Comparison of ENCODE assay signal across 1 cellular context in the genomic region with DNA sequence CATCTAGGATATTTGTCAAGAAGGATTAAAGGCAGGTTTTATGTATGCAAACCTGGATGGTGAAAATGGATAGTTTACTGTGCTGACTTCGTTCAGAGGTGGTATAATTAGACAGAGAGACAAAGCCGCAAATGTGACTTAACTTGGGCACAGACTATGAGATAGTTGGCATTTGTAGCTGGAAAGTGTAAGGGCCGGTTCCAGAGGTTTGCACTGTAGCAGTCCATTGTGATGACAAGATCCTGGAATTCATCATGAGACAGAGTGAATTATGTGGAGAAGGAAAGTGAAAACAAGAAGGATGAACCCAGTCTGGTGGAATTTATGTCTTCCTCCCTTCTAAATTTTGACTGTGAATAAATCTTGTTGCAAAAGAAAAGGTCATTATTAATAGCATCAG.
TF ChIP-seq lines count a peak whose summit lies in the region.

No MANE protein-coding gene starts in this region.

TF ChIP-seq in H1, 55 proteins besides CTCF, POLR2A, EP300 and RAD21:
- TF ChIP-seq, protein P1, sequence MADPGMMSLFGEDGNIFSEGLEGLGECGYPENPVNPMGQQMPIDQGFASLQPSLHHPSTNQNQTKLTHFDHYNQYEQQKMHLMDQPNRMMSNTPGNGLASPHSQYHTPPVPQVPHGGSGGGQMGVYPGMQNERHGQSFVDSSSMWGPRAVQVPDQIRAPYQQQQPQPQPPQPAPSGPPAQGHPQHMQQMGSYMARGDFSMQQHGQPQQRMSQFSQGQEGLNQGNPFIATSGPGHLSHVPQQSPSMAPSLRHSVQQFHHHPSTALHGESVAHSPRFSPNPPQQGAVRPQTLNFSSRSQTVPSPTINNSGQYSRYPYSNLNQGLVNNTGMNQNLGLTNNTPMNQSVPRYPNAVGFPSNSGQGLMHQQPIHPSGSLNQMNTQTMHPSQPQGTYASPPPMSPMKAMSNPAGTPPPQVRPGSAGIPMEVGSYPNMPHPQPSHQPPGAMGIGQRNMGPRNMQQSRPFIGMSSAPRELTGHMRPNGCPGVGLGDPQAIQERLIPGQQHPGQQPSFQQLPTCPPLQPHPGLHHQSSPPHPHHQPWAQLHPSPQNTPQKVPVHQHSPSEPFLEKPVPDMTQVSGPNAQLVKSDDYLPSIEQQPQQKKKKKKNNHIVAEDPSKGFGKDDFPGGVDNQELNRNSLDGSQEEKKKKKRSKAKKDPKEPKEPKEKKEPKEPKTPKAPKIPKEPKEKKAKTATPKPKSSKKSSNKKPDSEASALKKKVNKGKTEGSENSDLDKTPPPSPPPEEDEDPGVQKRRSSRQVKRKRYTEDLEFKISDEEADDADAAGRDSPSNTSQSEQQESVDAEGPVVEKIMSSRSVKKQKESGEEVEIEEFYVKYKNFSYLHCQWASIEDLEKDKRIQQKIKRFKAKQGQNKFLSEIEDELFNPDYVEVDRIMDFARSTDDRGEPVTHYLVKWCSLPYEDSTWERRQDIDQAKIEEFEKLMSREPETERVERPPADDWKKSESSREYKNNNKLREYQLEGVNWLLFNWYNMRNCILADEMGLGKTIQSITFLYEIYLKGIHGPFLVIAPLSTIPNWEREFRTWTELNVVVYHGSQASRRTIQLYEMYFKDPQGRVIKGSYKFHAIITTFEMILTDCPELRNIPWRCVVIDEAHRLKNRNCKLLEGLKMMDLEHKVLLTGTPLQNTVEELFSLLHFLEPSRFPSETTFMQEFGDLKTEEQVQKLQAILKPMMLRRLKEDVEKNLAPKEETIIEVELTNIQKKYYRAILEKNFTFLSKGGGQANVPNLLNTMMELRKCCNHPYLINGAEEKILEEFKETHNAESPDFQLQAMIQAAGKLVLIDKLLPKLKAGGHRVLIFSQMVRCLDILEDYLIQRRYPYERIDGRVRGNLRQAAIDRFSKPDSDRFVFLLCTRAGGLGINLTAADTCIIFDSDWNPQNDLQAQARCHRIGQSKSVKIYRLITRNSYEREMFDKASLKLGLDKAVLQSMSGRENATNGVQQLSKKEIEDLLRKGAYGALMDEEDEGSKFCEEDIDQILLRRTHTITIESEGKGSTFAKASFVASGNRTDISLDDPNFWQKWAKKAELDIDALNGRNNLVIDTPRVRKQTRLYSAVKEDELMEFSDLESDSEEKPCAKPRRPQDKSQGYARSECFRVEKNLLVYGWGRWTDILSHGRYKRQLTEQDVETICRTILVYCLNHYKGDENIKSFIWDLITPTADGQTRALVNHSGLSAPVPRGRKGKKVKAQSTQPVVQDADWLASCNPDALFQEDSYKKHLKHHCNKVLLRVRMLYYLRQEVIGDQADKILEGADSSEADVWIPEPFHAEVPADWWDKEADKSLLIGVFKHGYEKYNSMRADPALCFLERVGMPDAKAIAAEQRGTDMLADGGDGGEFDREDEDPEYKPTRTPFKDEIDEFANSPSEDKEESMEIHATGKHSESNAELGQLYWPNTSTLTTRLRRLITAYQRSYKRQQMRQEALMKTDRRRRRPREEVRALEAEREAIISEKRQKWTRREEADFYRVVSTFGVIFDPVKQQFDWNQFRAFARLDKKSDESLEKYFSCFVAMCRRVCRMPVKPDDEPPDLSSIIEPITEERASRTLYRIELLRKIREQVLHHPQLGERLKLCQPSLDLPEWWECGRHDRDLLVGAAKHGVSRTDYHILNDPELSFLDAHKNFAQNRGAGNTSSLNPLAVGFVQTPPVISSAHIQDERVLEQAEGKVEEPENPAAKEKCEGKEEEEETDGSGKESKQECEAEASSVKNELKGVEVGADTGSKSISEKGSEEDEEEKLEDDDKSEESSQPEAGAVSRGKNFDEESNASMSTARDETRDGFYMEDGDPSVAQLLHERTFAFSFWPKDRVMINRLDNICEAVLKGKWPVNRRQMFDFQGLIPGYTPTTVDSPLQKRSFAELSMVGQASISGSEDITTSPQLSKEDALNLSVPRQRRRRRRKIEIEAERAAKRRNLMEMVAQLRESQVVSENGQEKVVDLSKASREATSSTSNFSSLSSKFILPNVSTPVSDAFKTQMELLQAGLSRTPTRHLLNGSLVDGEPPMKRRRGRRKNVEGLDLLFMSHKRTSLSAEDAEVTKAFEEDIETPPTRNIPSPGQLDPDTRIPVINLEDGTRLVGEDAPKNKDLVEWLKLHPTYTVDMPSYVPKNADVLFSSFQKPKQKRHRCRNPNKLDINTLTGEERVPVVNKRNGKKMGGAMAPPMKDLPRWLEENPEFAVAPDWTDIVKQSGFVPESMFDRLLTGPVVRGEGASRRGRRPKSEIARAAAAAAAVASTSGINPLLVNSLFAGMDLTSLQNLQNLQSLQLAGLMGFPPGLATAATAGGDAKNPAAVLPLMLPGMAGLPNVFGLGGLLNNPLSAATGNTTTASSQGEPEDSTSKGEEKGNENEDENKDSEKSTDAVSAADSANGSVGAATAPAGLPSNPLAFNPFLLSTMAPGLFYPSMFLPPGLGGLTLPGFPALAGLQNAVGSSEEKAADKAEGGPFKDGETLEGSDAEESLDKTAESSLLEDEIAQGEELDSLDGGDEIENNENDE (IDR thresholded peaks at IDR 0.05; ENCODE audit: insufficient replicate concordance, low read length) = no peak
- no peak for TF ChIP-seq MAFK (IDR thresholded peaks at IDR 0.05; ENCODE audit: low read depth, low read length)
- TF ChIP-seq TEAD4 (IDR thresholded peaks at IDR 0.05; ENCODE audit: low read depth, low read length) = no peak
- TF ChIP-seq KDM1A (IDR thresholded peaks at IDR 0.05; ENCODE audit: borderline replicate concordance, low read length) = no peak
